ENCODE assay signal across 21 cellular contexts in genomic region chr13:77409412-77409811, GRCh38.
"Had no signal": no experiment of that assay in that cellular context is flagged by ENCODE, and none has a peak within 500 bp of the region (broad histone marks: within the 10 kb centered on the region; RNA-seq: fewer than 3 reads in every experiment).

No MANE protein-coding gene starts in this region.

- H3K9me3 ChIP-seq: breast epithelium, gastroesophageal sphincter, ovary, psoas muscle, thoracic aorta, upper lobe of left lung had no signal

- H3K27me3 ChIP-seq: breast epithelium, gastroesophageal sphincter, ovary, upper lobe of left lung had no signal

- DNase-seq: activated CD4-positive, alpha-beta memory T cell treated with anti-CD3 and anti-CD28 coated beads for 36 hours; activated CD4-positive, alpha-beta T cell treated with anti-CD3 and anti-CD28 coated beads for 48 hours; activated effector memory CD4-positive, alpha-beta T cell treated with Interleukin-2 at 50 U/mL for 16 hours; activated naive CD4-positive, alpha-beta T cell treated with anti-CD3 and anti-CD28 coated beads for 36 hours; activated naive CD8-positive, alpha-beta T cell treated with anti-CD3 and anti-CD28 coated beads, Interleukin-2, amount 10 ng/mL, durations not matched to agents 7 days and 5 days; activated T-cell treated with anti-CD3 and anti-CD28 coated beads, Interleukin-2, amount 50 U/mL, for 72 hours; amniotic stem cell; head of caudate nucleus; hypothalamus; left colon; naive thymus-derived CD4-positive, alpha-beta T cell; ovary; psoas muscle; right cardiac atrium; stimulated activated CD4-positive, alpha-beta T cell treated with anti-CD3 and anti-CD28 coated beads, Interleukin-4, amount 100 ng/mL, for 24 hours; stimulated activated naive CD4-positive, alpha-beta T cell treated with Interleukin-2 at 50 U/mL for 16 hours; upper lobe of left lung had no signal

- H3K36me3 ChIP-seq: breast epithelium, gastroesophageal sphincter, ovary, thoracic aorta, upper lobe of left lung had no signal

- H3K27ac ChIP-seq: breast epithelium, epithelial cell of prostate, gastroesophageal sphincter, ovary, psoas muscle, thoracic aorta, upper lobe of left lung had no signal

- H3K4me3 ChIP-seq: breast epithelium, gastroesophageal sphincter, ovary, psoas muscle, thoracic aorta, upper lobe of left lung had no signal

- H3K4me1 ChIP-seq: breast epithelium, gastroesophageal sphincter, psoas muscle, upper lobe of left lung had no signal

- ATAC-seq: activated T-cell treated with anti-CD3 and anti-CD28 coated beads, Interleukin-2, amount 50 U/mL, for 72 hours; gastroesophageal sphincter; left colon; naive thymus-derived CD4-positive, alpha-beta T cell; psoas muscle; right cardiac atrium had no signal
